In genomic region chr11:61829806-61830205, GRCh38 we compare ENCODE assay signal across 8 cellular contexts. TPM values are rescaled to one million over a fixed set of nuclear protein-coding genes. Genes with fewer than 3 reads are reported as not detected.
DNase-seq lines count a peak whose midpoint lies in the region; ATAC-seq and TF ChIP-seq lines count a peak whose summit lies in the region.

No MANE protein-coding gene starts in this region.

- H3K27ac ChIP-seq in SK-N-SH (ENCODE audit: low read depth in 2 of 2, low read length in 1 of 2), result peak overlapping the region in 1 of 2 experiments; percentile 99; a peak in 2 of 4 replicates

- H3K36me3 Mint-ChIP-seq in activated T-helper 17 cell treated with anti-CD3 and anti-CD28 coated beads, Interleukin-2, amount 50 U/mL, for 72 hours (ENCODE audit: low read depth), result no peaks in the 10 kb centered on the region

- H3K79me2 ChIP-seq in SK-N-SH (ENCODE audit: insufficient read depth), result peaks cover 44% of the 10 kb centered on the region

- DNase-seq in SK-N-SH (no peak), DMS 273 treated with DMSO at 0.1 percent for 48 hours (lab: John Stamatoyannopoulos, UW) (no peak), AML-193 (lab: John Stamatoyannopoulos, UW) (no peak)
- DNase-seq in stimulated activated naive CD8-positive, alpha-beta T cell treated with anti-CD3 and anti-CD28 coated beads, Interleukin-15, amount 100 ng/mL, for 72 hours, result no peak

- no peaks in the 10 kb centered on the region for H3K9me2 ChIP-seq in SK-N-SH

- no peaks in the 10 kb centered on the region for H3K27me3 Mint-ChIP-seq in activated T-helper 17 cell treated with anti-CD3 and anti-CD28 coated beads, Interleukin-2, amount 50 U/mL, for 72 hours
- peaks cover 15% of the 10 kb centered on the region for H3K27me3 Mint-ChIP-seq in stimulated activated naive CD8-positive, alpha-beta T cell treated with anti-CD3 and anti-CD28 coated beads, Interleukin-15, amount 100 ng/mL, for 72 hours

- CTCF ChIA-PET in SK-N-SH (lab: Yijun Ruan, JAX), result interaction anchor here (0.8 to 4.5 kb wide), 11 partner anchors 9 to 278 kb away, joined by 3 to 63 read pairs (median 5); partner anchors contain the start of gene FADS1

- H3K27me3 ChIP-seq in SK-N-SH (ENCODE audit: insufficient read depth) (no peaks in the 10 kb centered on the region), iPS-15b (ENCODE audit: control insufficient read depth, insufficient read depth, low read length) (no peaks in the 10 kb centered on the region)

- 82% methylated on average over 4 of the region's 4 CpGs for WGBS in SK-N-SH (ENCODE audit: low lambda C conversion rate)

- no peaks in the 10 kb centered on the region for H3F3A ChIP-seq in SK-N-SH (replicated peaks; ENCODE audit: insufficient read depth)

- H3K36me3 ChIP-seq in SK-N-SH (replicated peaks in 1 of 2; ENCODE audit: control insufficient read depth in 1 of 2, insufficient read depth in 2 of 2, low read length in 1 of 2) (peaks cover 0 to 7% of the 10 kb centered on the region in 2 experiments), iPS-15b (ENCODE audit: control insufficient read depth, insufficient read depth, low read length) (no peaks in the 10 kb centered on the region)

- H4K20me1 ChIP-seq in SK-N-SH (ENCODE audit: insufficient read depth), result no peaks in the 10 kb centered on the region; the same call in 1 of the 2 replicates

- peak overlapping the region; percentile 77 for H3K4me3 Mint-ChIP-seq in activated T-helper 17 cell treated with anti-CD3 and anti-CD28 coated beads, Interleukin-2, amount 50 U/mL, for 72 hours
- H3K4me3 Mint-ChIP-seq in stimulated activated naive CD8-positive, alpha-beta T cell treated with anti-CD3 and anti-CD28 coated beads, Interleukin-15, amount 100 ng/mL, for 72 hours, result peak overlapping the region; percentile 86 to 95

- H3K9me3 Mint-ChIP-seq in activated T-helper 17 cell treated with anti-CD3 and anti-CD28 coated beads, Interleukin-2, amount 50 U/mL, for 72 hours, result no peaks in the 10 kb centered on the region
- no peaks in the 10 kb centered on the region for H3K9me3 Mint-ChIP-seq in stimulated activated naive CD8-positive, alpha-beta T cell treated with anti-CD3 and anti-CD28 coated beads, Interleukin-15, amount 100 ng/mL, for 72 hours

- TF ChIP-seq EP300 in SK-N-SH (IDR thresholded peaks at IDR 0.05; ENCODE audit: borderline replicate concordance in 1 of 2, low read depth in 1 of 2, low read length in 1 of 2), result no peak

- H3K9ac ChIP-seq in SK-N-SH (no peak overlapping the region), iPS-15b (ENCODE audit: low read depth, low read length) (no peak overlapping the region)

- ATAC-seq in SK-N-SH treated with all-trans-retinoic acid at 6 μM for 48 hours, result no peak
- ATAC-seq in activated T-helper 17 cell treated with anti-CD3 and anti-CD28 coated beads, Interleukin-2, amount 50 U/mL, for 72 hours (replicated peaks), result no peak
- no peak for ATAC-seq in stimulated activated naive CD8-positive, alpha-beta T cell treated with anti-CD3 and anti-CD28 coated beads, Interleukin-15, amount 100 ng/mL, for 72 hours
- no peak for ATAC-seq in GM18909 (IDR thresholded peaks at IDR 0.05; ENCODE audit: poor library complexity, unreplicated experiment)

- H3K4me3 ChIP-seq in SK-N-SH (ENCODE audit: low read depth in 2 of 2, low read length in 1 of 2) (peak overlapping the region; percentile 70 to 96), iPS-15b (ENCODE audit: low read depth, low read length) (peak overlapping the region; percentile 71)

- TF ChIP-seq CTCF in SK-N-SH (IDR thresholded peaks at IDR 0.05), result no peak

- TF ChIP-seq RAD21 in SK-N-SH (IDR thresholded peaks at IDR 0.05; ENCODE audit: low read length), result no peak

- no peak overlapping the region for H2AFZ ChIP-seq in SK-N-SH (ENCODE audit: low read depth)

- peak overlapping the region; percentile 91 for H3K4me2 ChIP-seq in SK-N-SH

- no peak overlapping the region for H3K27ac Mint-ChIP-seq in activated T-helper 17 cell treated with anti-CD3 and anti-CD28 coated beads, Interleukin-2, amount 50 U/mL, for 72 hours
- no peak overlapping the region for H3K27ac Mint-ChIP-seq in stimulated activated naive CD8-positive, alpha-beta T cell treated with anti-CD3 and anti-CD28 coated beads, Interleukin-15, amount 100 ng/mL, for 72 hours

- POLR2A ChIA-PET in SK-N-SH (lab: Yijun Ruan, JAX), result interaction anchor here (5.3 kb wide), 1 partner anchor 14 kb away, joined by 84 read pairs; the partner anchor contains the start of gene FADS1

- peaks cover 19% of the 10 kb centered on the region for H3K4me1 Mint-ChIP-seq in activated T-helper 17 cell treated with anti-CD3 and anti-CD28 coated beads, Interleukin-2, amount 50 U/mL, for 72 hours
- H3K4me1 Mint-ChIP-seq in stimulated activated naive CD8-positive, alpha-beta T cell treated with anti-CD3 and anti-CD28 coated beads, Interleukin-15, amount 100 ng/mL, for 72 hours, result peaks cover 77% of the 10 kb centered on the region

- H3K9me3 ChIP-seq in SK-N-SH (no peaks in the 10 kb centered on the region), iPS-15b (ENCODE audit: control insufficient read depth, insufficient read depth, low read length) (no peaks in the 10 kb centered on the region)

- H3K4me1 ChIP-seq in SK-N-SH (ENCODE audit: control insufficient read depth in 1 of 2, insufficient read depth in 2 of 2, low read depth in 1 of 2, low read length in 1 of 2) (peaks cover 24 to 66% of the 10 kb centered on the region in 2 experiments; a peak in 3 of 4 replicates), iPS-15b (ENCODE audit: control insufficient read depth, insufficient read depth, low read length) (peaks cover 10% of the 10 kb centered on the region)

TF ChIP-seq in SK-N-SH, 30 proteins besides CTCF, POLR2A, EP300 and RAD21 (continues in another document):
- TF ChIP-seq RXRA (IDR thresholded peaks at IDR 0.05; ENCODE audit: borderline replicate concordance, low read depth), result no peak
- no peak for TF ChIP-seq MAX (IDR thresholded peaks at IDR 0.05; ENCODE audit: low read depth)
- no peak for TF ChIP-seq MEF2A (IDR thresholded peaks at IDR 0.05; ENCODE audit: borderline replicate concordance, low read depth)
- TF ChIP-seq EZH2phosphoT487 (IDR thresholded peaks at IDR 0.05; ENCODE audit: borderline replicate concordance, low read depth), result no peak
- TF ChIP-seq NRF1 (IDR thresholded peaks at IDR 0.05; ENCODE audit: low read depth, low read length), result no peak
- no peak for TF ChIP-seq SMC3 (IDR thresholded peaks at IDR 0.05; ENCODE audit: low read depth, low read length)

TF ChIP-seq in SK-N-SH treated with all-trans-retinoic acid at 6 μM for 48 hours, 23 proteins besides CTCF, POLR2A, EP300 and RAD21:
- TF ChIP-seq ZFP3 (CRISPR knock-in tag; IDR thresholded peaks at IDR 0.05) (no peak), ISL1 (CRISPR knock-in tag; IDR thresholded peaks at IDR 0.05) (no peak), PPARA (CRISPR knock-in tag; IDR thresholded peaks at IDR 0.05; ENCODE audit: borderline replicate concordance) (no peak), BACH2 (CRISPR knock-in tag; IDR thresholded peaks at IDR 0.05; ENCODE audit: borderline replicate concordance) (no peak), ZFP30 (CRISPR knock-in tag; IDR thresholded peaks at IDR 0.05) (no peak), TOX (CRISPR knock-in tag; IDR thresholded peaks at IDR 0.05; ENCODE audit: borderline replicate concordance) (no peak), SNAI2 (CRISPR knock-in tag; IDR thresholded peaks at IDR 0.05) (no peak), ZNF70 (CRISPR knock-in tag; IDR thresholded peaks at IDR 0.05) (no peak), ZNF8 (CRISPR knock-in tag; IDR thresholded peaks at IDR 0.05) (no peak)

RNA-seq across cellular contexts. Expression of gene FADS2, which starts 1.7 kb away (rescaled TPM):
- 67.8 and 77.1 TPM in 2 replicates for polyA plus RNA-seq in SK-N-SH (2012; rRNA removed)
- 35.0 and 46.7 TPM in 2 replicates for polyA plus RNA-seq in SK-N-SH (2012; cell fraction: cytosol; rRNA removed)
- polyA plus RNA-seq in SK-N-SH (2012; cell fraction: nucleus; rRNA removed), result 81.1 and 91.8 TPM in 2 replicates
- 10 to 100 TPM in 1 of 2 donors, 1 to 10 TPM in 1; 9.4 to 58.3 TPM for total RNA-seq in activated T-helper 17 cell treated with anti-CD3 and anti-CD28 coated beads, Interleukin-2, amount 50 U/mL, for 72 hours

RNA-seq across cellular contexts. Expression of gene FADS1, which starts 13.0 kb away (rescaled TPM):
- 20.6 and 26.4 TPM in 2 replicates for polyA plus RNA-seq in SK-N-SH (2012; rRNA removed)
- 13.8 and 18.5 TPM in 2 replicates for polyA plus RNA-seq in SK-N-SH (2012; cell fraction: cytosol; rRNA removed)
- polyA plus RNA-seq in SK-N-SH (2012; cell fraction: nucleus; rRNA removed), result 17.8 and 27.8 TPM in 2 replicates
- total RNA-seq in activated T-helper 17 cell treated with anti-CD3 and anti-CD28 coated beads, Interleukin-2, amount 50 U/mL, for 72 hours, result 10 to 100 TPM in 1 of 2 donors, 1 to 10 TPM in 1; 5.6 to 22.9 TPM

RNA-seq across cellular contexts. Expression of gene FEN1, which starts 37.1 kb away (rescaled TPM):
- 35.9 and 39.5 TPM in 2 replicates for polyA plus RNA-seq in SK-N-SH (2012; rRNA removed)
- polyA plus RNA-seq in SK-N-SH (2012; cell fraction: cytosol; rRNA removed), result 33.0 and 38.9 TPM in 2 replicates
- polyA plus RNA-seq in SK-N-SH (2012; cell fraction: nucleus; rRNA removed), result 16.8 and 18.5 TPM in 2 replicates
- total RNA-seq in activated T-helper 17 cell treated with anti-CD3 and anti-CD28 coated beads, Interleukin-2, amount 50 U/mL, for 72 hours, result 100 to 1,000 TPM in 1 of 2 donors, 10 to 100 TPM in 1; 72.6 to 133 TPM

RNA-seq across cellular contexts. Expression of gene TMEM258, which starts 37.4 kb away (rescaled TPM):
- 454 and 617 TPM in 2 replicates for polyA plus RNA-seq in SK-N-SH (2012; rRNA removed)
- polyA plus RNA-seq in SK-N-SH (2012; cell fraction: cytosol; rRNA removed), result 466 and 537 TPM in 2 replicates
- 90.9 and 135 TPM in 2 replicates for polyA plus RNA-seq in SK-N-SH (2012; cell fraction: nucleus; rRNA removed)
- total RNA-seq in activated T-helper 17 cell treated with anti-CD3 and anti-CD28 coated beads, Interleukin-2, amount 50 U/mL, for 72 hours, result 100 to 1,000 TPM; 135 to 156 TPM
